11 cellular contexts compared by ENCODE assay signal in genomic region chr17:40327735-40328385, GRCh38. TPM values are rescaled to one million over a fixed set of nuclear protein-coding genes. Genes with fewer than 3 reads are reported as not detected.
A peak's percentile ranks its signal among the peaks of the same experiment; 100 is the strongest.
DNase-seq lines count a peak whose midpoint lies in the region; ATAC-seq and TF ChIP-seq lines count a peak whose summit lies in the region.
"Had no signal": no experiment of that assay in that cellular context is flagged by ENCODE, and none has a peak within 500 bp of the region (broad histone marks: within the 10 kb centered on the region; RNA-seq: fewer than 3 reads in every experiment).

No MANE protein-coding gene starts in this region.

- no peak overlapping the region for H3K4ac ChIP-seq in neuronal stem cell (ENCODE audit: low read length)

- H4K91ac ChIP-seq in neuronal stem cell (ENCODE audit: low read depth, low read length, poor library complexity): no peak overlapping the region

- ATAC-seq in Panc1 (no peak), HG03280 (IDR thresholded peaks at IDR 0.05; ENCODE audit: unreplicated experiment) (no peak), HG03095 (IDR thresholded peaks at IDR 0.05; ENCODE audit: unreplicated experiment) (no peak), HG03571 (IDR thresholded peaks at IDR 0.05; ENCODE audit: unreplicated experiment) (no peak)

- H2BK5ac ChIP-seq in neuronal stem cell (ENCODE audit: low read length): no peak overlapping the region

- no peaks in the 10 kb centered on the region for H3K9me3 ChIP-seq in BLaER1 treated with 17β-estradiol and CSF1 and Interleukin-3, amounts not matched to agents 10 nM and 100 nM (replicated peaks in 1 of 11)
- no peaks in the 10 kb centered on the region for H3K9me3 ChIP-seq in Panc1 (ENCODE audit: control insufficient read depth, insufficient read depth, low read depth, low read length)
- no peaks in the 10 kb centered on the region for H3K9me3 ChIP-seq in esophagus (ENCODE audit: control insufficient read depth in 2 of 2, insufficient read depth in 1 of 2, low read depth in 1 of 2, low read length in 1 of 2)
- H3K9me3 ChIP-seq in neuronal stem cell (replicated peaks in 1 of 2; ENCODE audit: control insufficient read depth in 2 of 2, insufficient read depth in 1 of 2, low read depth in 1 of 2, low read length in 2 of 2): no peaks in the 10 kb centered on the region

- H2BK12ac ChIP-seq in neuronal stem cell (ENCODE audit: low read length): peak overlapping the region; percentile 48

- peaks cover under 1 to 23% (median 13%) of the 10 kb centered on the region in 11 experiments; a peak in 15 of 22 replicates for H3K36me3 ChIP-seq in BLaER1 treated with 17β-estradiol and CSF1 and Interleukin-3, amounts not matched to agents 10 nM and 100 nM
- no peaks in the 10 kb centered on the region for H3K36me3 ChIP-seq in Panc1 (ENCODE audit: control insufficient read depth, insufficient read depth, low read length)
- H3K36me3 ChIP-seq in esophagus (ENCODE audit: control insufficient read depth in 2 of 2, insufficient read depth in 2 of 2, low read length in 1 of 2): peaks cover 0 to 2% of the 10 kb centered on the region in 2 donors
- peaks cover 0 to 10% of the 10 kb centered on the region in 2 donors for H3K36me3 ChIP-seq in neuronal stem cell (replicated peaks in 1 of 2; ENCODE audit: control insufficient read depth in 2 of 2, insufficient read depth in 2 of 2, low read length in 2 of 2)

- POLR2A ChIA-PET in Panc1 (lab: Charles Lee): no interaction called here

- DNase-seq in Panc1 (ENCODE audit: low read depth, low spot score): no peak
- no peak for DNase-seq in neuronal stem cell (ENCODE audit: low spot score)
- no peak for DNase-seq in SKM-1 (lab: John Stamatoyannopoulos, UW; ENCODE audit: unreplicated experiment)
- DNase-seq: DMS53 had no signal

- peak overlapping the region; percentile 95 to 100 (median 99) for H3K4me2 ChIP-seq in BLaER1 treated with 17β-estradiol and CSF1 and Interleukin-3, amounts not matched to agents 10 nM and 100 nM
- H3K4me2 ChIP-seq in neuronal stem cell (ENCODE audit: insufficient read depth, low read length, poor library complexity, severe bottlenecking): no peak overlapping the region

- peak overlapping the region in 10 of 11 experiments; percentile 9 to 92 (median 55); a peak in 15 of 22 replicates for H3K9ac ChIP-seq in BLaER1 treated with 17β-estradiol and CSF1 and Interleukin-3, amounts not matched to agents 10 nM and 100 nM
- no peak overlapping the region for H3K9ac ChIP-seq in neuronal stem cell (ENCODE audit: low read depth, low read length, poor library complexity)

- H3K23ac ChIP-seq in neuronal stem cell (ENCODE audit: low read depth, low read length, poor library complexity): no peak overlapping the region

- no peak overlapping the region for H4K8ac ChIP-seq in neuronal stem cell (ENCODE audit: low read depth, low read length)

- peak overlapping the region in 10 of 11 experiments; percentile 19 to 99 (median 76); a peak in 18 of 22 replicates for H3K27ac ChIP-seq in BLaER1 treated with 17β-estradiol and CSF1 and Interleukin-3, amounts not matched to agents 10 nM and 100 nM
- H3K27ac ChIP-seq in Panc1 (ENCODE audit: low read length): peak overlapping the region; percentile 31; the same call in 1 of the 2 replicates
- peak overlapping the region; percentile 43 to 62 for H3K27ac ChIP-seq in esophagus (ENCODE audit: low read depth in 2 of 2, low read length in 1 of 2)
- H3K27ac ChIP-seq in neuronal stem cell (replicated peaks; ENCODE audit: low read length): no peak overlapping the region

- BruUV-seq in Panc1 (replicated peaks; lab: Mats Ljungman, UMichigan): no TSS peak

- H2BK120ac ChIP-seq in neuronal stem cell (ENCODE audit: low read depth, low read length): no peak overlapping the region

- H3K4me1 ChIP-seq in BLaER1 treated with 17β-estradiol and CSF1 and Interleukin-3, amounts not matched to agents 10 nM and 100 nM: peaks cover 99 to 100% (median 100%) of the 10 kb centered on the region in 10 experiments
- peaks cover 86% of the 10 kb centered on the region for H3K4me1 ChIP-seq in Panc1 (ENCODE audit: control insufficient read depth, insufficient read depth, low read length)
- H3K4me1 ChIP-seq in esophagus (ENCODE audit: control insufficient read depth in 2 of 2, insufficient read depth in 2 of 2, low read length in 1 of 2): peaks cover 22 to 53% of the 10 kb centered on the region in 2 donors
- H3K4me1 ChIP-seq in neuronal stem cell (ENCODE audit: control insufficient read depth in 2 of 2, insufficient read depth in 1 of 2, low read depth in 1 of 2, low read length in 2 of 2): peaks cover 6 to 7% of the 10 kb centered on the region in 2 donors

- H3K4me3 ChIP-seq in BLaER1 treated with 17β-estradiol and CSF1 and Interleukin-3, amounts not matched to agents 10 nM and 100 nM: peak overlapping the region in 5 of 10 experiments; percentile 7 to 55 (median 40); a peak in 8 of 20 replicates
- H3K4me3 ChIP-seq in Panc1 (ENCODE audit: low read depth in 2 of 2, low read length in 2 of 2) (no peak overlapping the region), esophagus (ENCODE audit: low read depth in 1 of 2, low read length in 2 of 2) (no peak overlapping the region), neuronal stem cell (ENCODE audit: low read length in 2 of 2) (no peak overlapping the region)

- intact Hi-C loops in Panc1 (cut with micrococcal nuclease; ENCODE audit: unreplicated experiment): no loop called here

- H3K14ac ChIP-seq in neuronal stem cell (ENCODE audit: low read length): no peak overlapping the region

- H3K79me1 ChIP-seq in neuronal stem cell (ENCODE audit: low read depth, low read length): peaks cover 5% of the 10 kb centered on the region

- in situ Hi-C loops in Panc1 (cut with HindIII; ENCODE audit: low pct_unique_long_range_greater_than_20kb, low sequenced_read_pairs): no loop called here

- H2BK15ac ChIP-seq in neuronal stem cell (ENCODE audit: low read length): no peak overlapping the region

- peaks cover 0 to 64% (median 6%) of the 10 kb centered on the region in 11 experiments; a peak in 13 of 22 replicates for H4K20me1 ChIP-seq in BLaER1 treated with 17β-estradiol and CSF1 and Interleukin-3, amounts not matched to agents 10 nM and 100 nM

- 11 to 17% methylated on average over 3 of the region's 3 CpGs for WGBS in esophagus, 2 donors
- WGBS in neuronal stem cell (ENCODE audit: extremely low coverage in 2 of 2, insufficient read length in 2 of 2, insufficient replicate concordance in 1 of 2), 2 donors: no CpG with 5 or more reads among the region's 3 CpGs

- H2AK5ac ChIP-seq in neuronal stem cell (ENCODE audit: low read depth, low read length): no peak overlapping the region

- no peaks in the 10 kb centered on the region for H3K27me3 ChIP-seq in BLaER1 treated with 17β-estradiol and CSF1 and Interleukin-3, amounts not matched to agents 10 nM and 100 nM
- H3K27me3 ChIP-seq in Panc1 (ENCODE audit: control insufficient read depth, insufficient read depth, low read length) (no peaks in the 10 kb centered on the region), esophagus (ENCODE audit: control insufficient read depth in 1 of 2, insufficient read depth in 2 of 2, low read length in 2 of 2) (no peaks in the 10 kb centered on the region), neuronal stem cell (ENCODE audit: control insufficient read depth in 3 of 3, insufficient read depth in 3 of 3, low read depth in 1 of 3, low read length in 3 of 3) (no peaks in the 10 kb centered on the region)

- TF ChIP-seq CTCF in Panc1 (IDR thresholded peaks at IDR 0.05): no peak

- no peak overlapping the region for H3K18ac ChIP-seq in neuronal stem cell (ENCODE audit: low read length)

- CTCF ChIA-PET in Panc1 (lab: Charles Lee): interaction anchor here (0.6 to 1.8 kb wide), 2 partner anchors 11 to 465 kb away, joined by 3 to 6 read pairs; no protein-coding TSS in a partner anchor

- no peak overlapping the region for H2AFZ ChIP-seq in neuronal stem cell (ENCODE audit: low read length)

RNA-seq across cellular contexts. Expression of gene RARA, which starts 18.9 kb away (rescaled TPM):
- total RNA-seq in Panc1 (2021; ENCODE audit: unreplicated experiment): 55.6 TPM
- 59.9 TPM for polyA plus RNA-seq in Panc1 (2012; ENCODE audit: insufficient read length)
- polyA plus RNA-seq in esophagus: 1 to 10 TPM; 5.2 to 6.6 TPM
- 14.9 TPM for polyA plus RNA-seq in neuronal stem cell (2013, experiment 1 of 2)
- polyA plus RNA-seq in neuronal stem cell (2013, experiment 2 of 2): 15.3 TPM

RNA-seq across cellular contexts. Expression of gene GJD3, which starts 36.7 kb away (rescaled TPM):
- 0.33 TPM for total RNA-seq in Panc1 (2021; ENCODE audit: unreplicated experiment)
- polyA plus RNA-seq in Panc1 (2012; ENCODE audit: insufficient read length): 5.8 TPM
- polyA plus RNA-seq in esophagus: 1 to 10 TPM in 1 of 2 donors, under 1 TPM in 1; 0.68 to 1.0 TPM
- polyA plus RNA-seq in neuronal stem cell (2013, experiment 1 of 2): 0.08 TPM
- polyA plus RNA-seq in neuronal stem cell (2013, experiment 2 of 2): 0.07 TPM
- total RNA-seq: HT1080, NCI-H460 had no signal

RNA-seq across cellular contexts. Expression of gene CDC6, which starts 40.2 kb away (rescaled TPM):
- total RNA-seq in Panc1 (2021; ENCODE audit: unreplicated experiment): 66.3 TPM
- polyA plus RNA-seq in Panc1 (2012; ENCODE audit: insufficient read length): 24.3 TPM
- polyA plus RNA-seq in esophagus: 1 to 10 TPM; 5.1 to 7.5 TPM
- 31.8 TPM for polyA plus RNA-seq in neuronal stem cell (2013, experiment 1 of 2)
- polyA plus RNA-seq in neuronal stem cell (2013, experiment 2 of 2): 32.6 TPM
